1 cellular context compared by ENCODE assay signal in genomic region chr6:26021350-26022165, GRCh38.
TF ChIP-seq lines count a peak whose summit lies in the region.

No MANE protein-coding gene starts in this region.

TF ChIP-seq in HEK293, 187 proteins besides CTCF, POLR2A, EP300 and RAD21 (continued from another document):
- TF ChIP-seq ZBTB10 (tag by site-specific recombination; IDR thresholded peaks at IDR 0.05), result peak; percentile 56
- TF ChIP-seq ZNF555 (tag by site-specific recombination; conservative IDR thresholded peaks at IDR 0.05), result no peak
- no peak for TF ChIP-seq BCL6B (tag by site-specific recombination; IDR thresholded peaks at IDR 0.05)
- TF ChIP-seq HIC1 (tag by site-specific recombination; IDR thresholded peaks at IDR 0.05), result peak; percentile 87
- TF ChIP-seq ZNF335 (tag by site-specific recombination; conservative IDR thresholded peaks at IDR 0.05), result peak; percentile 98
- no peak for TF ChIP-seq ZNF23 (tag by site-specific recombination; IDR thresholded peaks at IDR 0.05; ENCODE audit: borderline replicate concordance)
- no peak for TF ChIP-seq ZNF48 (tag by site-specific recombination; IDR thresholded peaks at IDR 0.05)
- TF ChIP-seq SALL2 (tag by site-specific recombination; IDR thresholded peaks at IDR 0.05; ENCODE audit: borderline replicate concordance), result no peak
- peak; percentile 77 for TF ChIP-seq ZNF501 (tag by site-specific recombination; IDR thresholded peaks at IDR 0.05)
- TF ChIP-seq ZNF677 (tag by site-specific recombination; IDR thresholded peaks at IDR 0.05), result no peak
- TF ChIP-seq ZNF148 (tag by site-specific recombination; IDR thresholded peaks at IDR 0.05; ENCODE audit: borderline replicate concordance), result no peak
- TF ChIP-seq ZBTB1 (tag by site-specific recombination; IDR thresholded peaks at IDR 0.05), result no peak
- no peak for TF ChIP-seq ZNF518A (tag by site-specific recombination; conservative IDR thresholded peaks at IDR 0.05; ENCODE audit: low read depth)
- TF ChIP-seq PATZ1 (tag by site-specific recombination; IDR thresholded peaks at IDR 0.05), result peak; percentile 93
- TF ChIP-seq ZBTB49 (tag by site-specific recombination; IDR thresholded peaks at IDR 0.05; ENCODE audit: low read depth), result no peak
- no peak for TF ChIP-seq ZNF654 (tag by site-specific recombination; IDR thresholded peaks at IDR 0.05; ENCODE audit: low read depth)
- peak; percentile 70; the same call in 1 of the 2 replicates for TF ChIP-seq ZNF10 (tag by site-specific recombination; IDR thresholded peaks at IDR 0.05)
- peak; percentile 69; the same call in 1 of the 2 replicates for TF ChIP-seq ZXDB (tag by site-specific recombination; IDR thresholded peaks at IDR 0.05)
- TF ChIP-seq IKZF3 (tag by site-specific recombination; IDR thresholded peaks at IDR 0.05), result no peak
- TF ChIP-seq PRDM6 (tag by site-specific recombination; IDR thresholded peaks at IDR 0.05), result no peak
- TF ChIP-seq ZNF169 (tag by site-specific recombination; IDR thresholded peaks at IDR 0.05), result no peak
- no peak for TF ChIP-seq ZNF704 (tag by site-specific recombination; IDR thresholded peaks at IDR 0.05)
- no peak for TF ChIP-seq ZNF473 (tag by site-specific recombination; IDR thresholded peaks at IDR 0.05)
- TF ChIP-seq ZNF785 (tag by site-specific recombination; IDR thresholded peaks at IDR 0.05), result no peak
- TF ChIP-seq WT1 (tag by site-specific recombination; IDR thresholded peaks at IDR 0.05), result peak; percentile 51; the same call in 1 of the 2 replicates
- TF ChIP-seq ZNF184 (tag by site-specific recombination; IDR thresholded peaks at IDR 0.05), result no peak
- no peak for TF ChIP-seq GLI2 (tag by site-specific recombination; IDR thresholded peaks at IDR 0.05; ENCODE audit: borderline replicate concordance, low read depth)
- peak; percentile 51; the same call in 1 of the 2 replicates for TF ChIP-seq KLF10 (tag by site-specific recombination; IDR thresholded peaks at IDR 0.05)
- TF ChIP-seq SCRT2 (tag by site-specific recombination; IDR thresholded peaks at IDR 0.05), result 0 out of 2 replicates have a peak, but pooled peaks have one; percentile 44
- TF ChIP-seq ZNF561 (tag by site-specific recombination; IDR thresholded peaks at IDR 0.05; ENCODE audit: borderline replicate concordance), result peak; percentile 73; the same call in 1 of the 2 replicates
- TF ChIP-seq ZNF707 (tag by site-specific recombination; IDR thresholded peaks at IDR 0.05), result no peak
- TF ChIP-seq ZNF394 (tag by site-specific recombination; IDR thresholded peaks at IDR 0.05; ENCODE audit: borderline replicate concordance), result peak; percentile 43
- TF ChIP-seq OSR2 (tag by site-specific recombination; IDR thresholded peaks at IDR 0.05), result no peak
